10 cellular contexts compared by ENCODE assay signal in the genomic region with DNA sequence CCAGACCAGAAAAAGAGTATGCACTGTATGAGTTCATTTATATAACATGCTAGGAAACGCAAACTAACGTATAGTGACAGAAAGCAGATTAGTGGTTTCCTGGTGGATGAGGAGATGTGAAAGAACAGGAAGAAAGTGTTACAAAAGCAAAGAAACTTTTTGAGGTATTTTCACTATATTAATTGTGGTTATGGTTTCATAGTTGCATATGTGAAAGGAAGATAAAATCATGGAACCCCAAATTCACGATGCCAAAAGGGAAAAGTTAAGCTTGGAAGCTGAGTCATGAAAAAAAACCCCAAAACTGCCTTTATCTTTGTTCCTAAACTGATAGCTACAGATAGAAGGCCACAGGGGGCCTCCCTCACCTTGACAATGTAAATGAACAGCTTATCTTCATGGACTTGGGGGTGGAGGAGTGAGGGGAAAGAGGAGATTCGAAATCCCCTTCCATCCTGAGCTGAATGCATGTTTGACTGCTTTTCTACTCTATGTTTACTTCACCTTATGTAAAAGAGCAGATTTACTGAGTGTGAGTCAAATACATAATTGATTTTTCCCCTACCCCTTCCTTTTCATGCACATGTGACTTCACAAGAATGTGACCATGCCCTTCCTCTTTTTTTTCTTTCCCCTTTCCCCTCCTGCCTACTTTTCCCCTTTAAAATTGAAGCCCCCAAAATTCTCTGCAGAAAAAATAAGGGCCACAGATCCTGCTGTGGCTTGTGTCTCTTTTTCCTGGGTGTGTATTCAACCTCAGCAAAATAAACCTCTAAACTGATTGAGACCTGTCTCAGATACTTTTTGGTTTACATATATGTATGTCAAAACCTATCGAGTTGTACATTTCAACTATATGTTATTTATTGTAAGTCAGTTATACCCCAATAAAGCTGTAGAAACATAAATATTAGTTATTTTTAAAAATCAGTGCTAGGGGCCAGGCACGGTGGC.
A peak's percentile ranks its signal among the peaks of the same experiment; 100 is the strongest.
DNase-seq lines count a peak whose midpoint lies in the region; ATAC-seq lines count a peak whose summit lies in the region.
"Had no signal": no experiment of that assay in that cellular context is flagged by ENCODE, and none has a peak within 500 bp of the region (broad histone marks: within the 10 kb centered on the region; RNA-seq: fewer than 3 reads in every experiment).

No MANE protein-coding gene starts in this region.

- intact Hi-C loops in aorta (cut with DNase I) = loop anchor here in 1 of 2 donors (5.0 kb wide), 1 partner anchor 98 kb away; a partner anchor contains a TSS

- H3K4me1 Mint-ChIP-seq in IgD-negative memory B cell = peaks cover 14 to 31% (median 24%) of the 10 kb centered on the region in 3 donors
- H3K4me1 Mint-ChIP-seq in activated T-cell treated with anti-CD3 and anti-CD28 coated beads, Interleukin-2, amount 50 U/mL, for 4 hours (ENCODE audit: low read depth) = peaks cover 29% of the 10 kb centered on the region

- peaks cover 6% of the 10 kb centered on the region for H3K36me3 Mint-ChIP-seq in IgD-negative memory B cell
- no peaks in the 10 kb centered on the region for H3K36me3 Mint-ChIP-seq in activated T-cell treated with anti-CD3 and anti-CD28 coated beads, Interleukin-2, amount 50 U/mL, for 4 hours (ENCODE audit: insufficient read depth)

- no peaks in the 10 kb centered on the region for H3K27me3 Mint-ChIP-seq in IgD-negative memory B cell
- no peaks in the 10 kb centered on the region for H3K27me3 Mint-ChIP-seq in activated T-cell treated with anti-CD3 and anti-CD28 coated beads, Interleukin-2, amount 50 U/mL, for 4 hours (ENCODE audit: low read depth)

- ATAC-seq in GM21529 (IDR thresholded peaks at IDR 0.05; ENCODE audit: unreplicated experiment) (peak; percentile 64), aorta (ENCODE audit: low FRiP score) (no peak), GM19035 (IDR thresholded peaks at IDR 0.05; ENCODE audit: unreplicated experiment) (no peak)
- ATAC-seq in activated T-cell treated with anti-CD3 and anti-CD28 coated beads, Interleukin-2, amount 50 U/mL, for 4 hours = peak; percentile 95 to 97
- ATAC-seq: gastrocnemius medialis had no signal

- H3K4me1 ChIP-seq in aorta (ENCODE audit: control insufficient read depth in 1 of 2, insufficient read depth in 2 of 2, low read length in 2 of 2) = no peaks in the 10 kb centered on the region
- H3K4me1 ChIP-seq: gastrocnemius medialis, pancreas had no signal

- DNase-seq in activated T-cell treated with anti-CD3 and anti-CD28 coated beads, Interleukin-2, amount 50 U/mL, for 4 hours = no peak
- peak; percentile 17 for DNase-seq in stimulated activated CD4-positive, alpha-beta T cell treated with anti-CD3 and anti-CD28 coated beads, Interleukin-4, amount 100 ng/mL, for 1 hour
- no peak for DNase-seq in NCI-H2029 treated with DMSO at 0.1 percent for 48 hours (lab: John Stamatoyannopoulos, UW)
- DNase-seq in aorta = no peak
- DNase-seq: gastrocnemius medialis, pancreas, SHP77 treated with DMSO at 0.1 percent for 48 hours had no signal

- no peaks in the 10 kb centered on the region for H3K9me3 ChIP-seq in aorta (ENCODE audit: control insufficient read depth, low read length)
- H3K9me3 ChIP-seq: gastrocnemius medialis, pancreas had no signal

- H3K27ac Mint-ChIP-seq in IgD-negative memory B cell = peak overlapping the region in 2 of 3 donors; percentile 46 to 79

- WGBS in aorta, 2 donors = 77 to 82% methylated on average over 6 of the region's 6 CpGs

- no peaks in the 10 kb centered on the region for H3K36me3 ChIP-seq in aorta (ENCODE audit: control insufficient read depth in 1 of 2, insufficient read depth in 2 of 2, low read length in 1 of 2)
- H3K36me3 ChIP-seq: gastrocnemius medialis, pancreas had no signal

- peak overlapping the region in 2 of 4 donors; percentile 53 to 67 for H3K4me3 Mint-ChIP-seq in IgD-negative memory B cell
- no peak overlapping the region for H3K4me3 Mint-ChIP-seq in activated T-cell treated with anti-CD3 and anti-CD28 coated beads, Interleukin-2, amount 50 U/mL, for 4 hours

- H3K9me3 Mint-ChIP-seq in IgD-negative memory B cell = no peaks in the 10 kb centered on the region
- no peaks in the 10 kb centered on the region for H3K9me3 Mint-ChIP-seq in activated T-cell treated with anti-CD3 and anti-CD28 coated beads, Interleukin-2, amount 50 U/mL, for 4 hours

- no peak overlapping the region for H3K27ac ChIP-seq in aorta (ENCODE audit: low read depth in 1 of 2, low read length in 2 of 2)
- H3K27ac ChIP-seq: gastrocnemius medialis, pancreas had no signal

- H3K4me3 ChIP-seq in aorta (ENCODE audit: low read length in 2 of 2) = no peak overlapping the region
- H3K4me3 ChIP-seq: gastrocnemius medialis, pancreas had no signal

- no peaks in the 10 kb centered on the region for H3K27me3 ChIP-seq in aorta (ENCODE audit: control insufficient read depth in 1 of 2, insufficient read depth in 2 of 2, low read length in 1 of 2)
- H3K27me3 ChIP-seq: gastrocnemius medialis, pancreas had no signal

Comparison
In these comparisons a context has a peak if more than half of its experiments do, and no peak if none do; other contexts are left out.
1. ATAC-seq: peak in GM21529 (single experiment) and activated T-cell treated with anti-CD3 and anti-CD28 coated beads, Interleukin-2, amount 50 U/mL, for 4 hours (2 of 2); none in aorta (single experiment) and GM19035 (single experiment).